Comparison of ENCODE assay signal across 21 cellular contexts in the genomic region with DNA sequence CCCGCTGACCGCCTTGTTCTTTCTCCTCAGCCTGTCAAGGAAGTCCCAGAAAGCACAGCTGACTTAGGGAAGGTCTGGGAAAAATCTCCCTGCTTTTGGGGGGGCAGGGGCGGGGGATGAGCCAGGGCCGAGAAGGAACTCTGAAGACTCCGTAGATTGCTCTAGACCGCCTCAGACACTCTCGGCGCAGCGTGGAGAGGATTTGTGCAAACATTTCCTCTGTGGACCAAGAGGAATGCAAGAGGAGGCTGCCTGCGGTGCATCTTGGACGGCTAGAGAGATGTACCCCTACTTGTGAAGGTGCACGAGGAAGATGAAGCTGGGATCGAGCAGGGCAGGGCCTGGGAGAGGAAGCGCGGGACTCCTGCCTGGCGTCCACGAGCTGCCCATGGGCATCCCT. TPM values are rescaled to one million over a fixed set of nuclear protein-coding genes. Genes with fewer than 3 reads are reported as not detected.
DNase-seq lines count a peak whose midpoint lies in the region; TF ChIP-seq lines count a peak whose summit lies in the region.
"Had no signal": no experiment of that assay in that cellular context is flagged by ENCODE, and none has a peak within 500 bp of the region (broad histone marks: within the 10 kb centered on the region; RNA-seq: fewer than 3 reads in every experiment).

A gene with protein sequence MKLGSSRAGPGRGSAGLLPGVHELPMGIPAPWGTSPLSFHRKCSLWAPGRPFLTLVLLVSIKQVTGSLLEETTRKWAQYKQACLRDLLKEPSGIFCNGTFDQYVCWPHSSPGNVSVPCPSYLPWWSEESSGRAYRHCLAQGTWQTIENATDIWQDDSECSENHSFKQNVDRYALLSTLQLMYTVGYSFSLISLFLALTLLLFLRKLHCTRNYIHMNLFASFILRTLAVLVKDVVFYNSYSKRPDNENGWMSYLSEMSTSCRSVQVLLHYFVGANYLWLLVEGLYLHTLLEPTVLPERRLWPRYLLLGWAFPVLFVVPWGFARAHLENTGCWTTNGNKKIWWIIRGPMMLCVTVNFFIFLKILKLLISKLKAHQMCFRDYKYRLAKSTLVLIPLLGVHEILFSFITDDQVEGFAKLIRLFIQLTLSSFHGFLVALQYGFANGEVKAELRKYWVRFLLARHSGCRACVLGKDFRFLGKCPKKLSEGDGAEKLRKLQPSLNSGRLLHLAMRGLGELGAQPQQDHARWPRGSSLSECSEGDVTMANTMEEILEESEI (plus strand): TSS at position 174 of the 400 bp plus-strand sequence. CDS start 140 bp downstream, at position 314.

- H3K9me3 Mint-ChIP-seq in osteocyte (ENCODE audit: unreplicated experiment) = no peaks in the 10 kb centered on the region
- peaks cover 4% of the 10 kb centered on the region for H3K9me3 Mint-ChIP-seq in glutamatergic neuron (ENCODE audit: unreplicated experiment)

- H3K27ac ChIP-seq in BLaER1 (no peak within 1 kb of the TSS), colonic mucosa (peak within 1 kb of the TSS; percentile 17), spleen (no peak within 1 kb of the TSS), dorsolateral prefrontal cortex (no peak within 1 kb of the TSS)
- H3K27ac ChIP-seq: SJSA1 had no signal

- H3K36me3 ChIP-seq in BLaER1 (no peaks in the 10 kb centered on the region), colonic mucosa (no peaks in the 10 kb centered on the region), spleen (no peaks in the 10 kb centered on the region)
- H3K36me3 ChIP-seq: MG63, SJSA1 had no signal

- no peaks in the 10 kb centered on the region for H4K20me1 ChIP-seq in BLaER1

- no peak within 1 kb of the TSS for H3K4me3 Mint-ChIP-seq in osteocyte (ENCODE audit: unreplicated experiment)
- H3K4me3 Mint-ChIP-seq in glutamatergic neuron (ENCODE audit: unreplicated experiment) = no peak within 1 kb of the TSS

- H3K4me3 ChIP-seq in BLaER1 = no peak within 1 kb of the TSS
- H3K4me3 ChIP-seq in colonic mucosa = no peak within 1 kb of the TSS
- H3K4me3 ChIP-seq in spleen = no peak within 1 kb of the TSS
- H3K4me3 ChIP-seq in dorsolateral prefrontal cortex = peak within 1 kb of the TSS in 1 of 59 donors; percentile 19
- H3K4me3 ChIP-seq: MG63, SJSA1 had no signal

- H3K4me1 Mint-ChIP-seq in osteocyte (ENCODE audit: unreplicated experiment) = peaks cover 53% of the 10 kb centered on the region
- no peaks in the 10 kb centered on the region for H3K4me1 Mint-ChIP-seq in glutamatergic neuron (ENCODE audit: low read depth, unreplicated experiment)

- H3K4me1 ChIP-seq in BLaER1 (peaks cover 36% of the 10 kb centered on the region), colonic mucosa (no peaks in the 10 kb centered on the region), spleen (no peaks in the 10 kb centered on the region)

- 56 to 67% (median 59%) methylated on average over 17 of the region's 17 CpGs for WGBS in spleen, 5 donors

- H3K9me3 ChIP-seq in BLaER1 = no peaks in the 10 kb centered on the region
- no peaks in the 10 kb centered on the region for H3K9me3 ChIP-seq in colonic mucosa
- no peaks in the 10 kb centered on the region for H3K9me3 ChIP-seq in spleen
- H3K9me3 ChIP-seq: MG63, SJSA1 had no signal

- H3K27me3 ChIP-seq in BLaER1 (no peaks in the 10 kb centered on the region), colonic mucosa (no peaks in the 10 kb centered on the region), spleen (replicated peaks in 1 of 7) (peaks cover 0 to 64% (median 3%) of the 10 kb centered on the region in 7 donors), dorsolateral prefrontal cortex (peaks cover 0 to 8% (median 0%) of the 10 kb centered on the region in 45 donors)
- H3K27me3 ChIP-seq: MG63, SJSA1 had no signal

- no peak for TF ChIP-seq CTCF in colonic mucosa (IDR thresholded peaks at IDR 0.05)
- no peak for TF ChIP-seq CTCF in osteocyte (IDR thresholded peaks at IDR 0.05)
- no peak for TF ChIP-seq CTCF in spleen (IDR thresholded peaks at IDR 0.05 in 8 of 11, conservative IDR thresholded peaks at IDR 0.05 in 3 of 11)
- TF ChIP-seq CTCF in dorsolateral prefrontal cortex (IDR thresholded peaks at IDR 0.05 in 54 of 56, conservative IDR thresholded peaks at IDR 0.05 in 2 of 56; ENCODE audit: low read depth in 1 of 56, partially characterized antibody in 56 of 56) = no peak
- TF ChIP-seq CTCF in glutamatergic neuron (IDR thresholded peaks at IDR 0.05; ENCODE audit: partially characterized antibody, unreplicated experiment) = no peak

- H3K36me3 Mint-ChIP-seq in osteocyte (ENCODE audit: unreplicated experiment) (no peaks in the 10 kb centered on the region), glutamatergic neuron (ENCODE audit: unreplicated experiment) (no peaks in the 10 kb centered on the region)

- peak within 1 kb of the TSS; percentile 27; the same call in 1 of the 2 replicates for H3K4me2 ChIP-seq in BLaER1

- intact Hi-C loops in colonic mucosa (cut with DNase I) = no loop called here
- intact Hi-C loops in spleen (cut with DNase I; ENCODE audit: low total_unique reads) = no loop called here
- intact Hi-C loops in dorsolateral prefrontal cortex (cut with DNase I) = no loop called here

- TF ChIP-seq POLR2A in spleen (IDR thresholded peaks at IDR 0.05) = no peak

- no peaks in the 10 kb centered on the region for H3K27me3 Mint-ChIP-seq in osteocyte (ENCODE audit: unreplicated experiment)
- peaks cover 3% of the 10 kb centered on the region for H3K27me3 Mint-ChIP-seq in glutamatergic neuron (ENCODE audit: unreplicated experiment)

- DNase-seq in colonic mucosa = no peak
- DNase-seq in mesenteric fat pad (ENCODE audit: low spot score) = peak; percentile 73
- no peak for DNase-seq in osteocyte (ENCODE audit: extremely low spot score, unreplicated experiment)
- DNase-seq in NCI-H1694 (lab: John Stamatoyannopoulos, UW) = no peak
- DNase-seq in spleen = no peak
- no peak for DNase-seq in dorsolateral prefrontal cortex
- DNase-seq in glutamatergic neuron = no peak
- DNase-seq: 8988T; DMS79; H7; Karpas-422; MG63; NCI-H1048; NCI-H1417 treated with DMSO at 0.1 percent for 48 hours; NCI-H187 treated with DMSO at 0.1 percent for 48 hours; NCI-H2107; NCI-H524; NCI-H774; NK-92 treated with Interleukin-12 subunit alpha and Interleukin-12 subunit beta, amount 100 ng/mL, for 24 hours had no signal

- H3K27ac Mint-ChIP-seq in osteocyte (ENCODE audit: unreplicated experiment) (peak within 1 kb of the TSS; percentile 38), glutamatergic neuron (ENCODE audit: unreplicated experiment) (no peak within 1 kb of the TSS)

- H3K9ac ChIP-seq in BLaER1 (0 out of 2 replicates have a peak within 1 kb of the TSS, but pooled peaks have one; percentile 42), colonic mucosa (ENCODE audit: low read depth in 2 of 2, low read length in 2 of 2) (no peak within 1 kb of the TSS)

RNA-seq across cellular contexts. Expression of the gene that starts here (rescaled TPM):
- total RNA-seq in colonic mucosa (1 to 10 TPM; 2.1 to 4.8 TPM), mesenteric fat pad (6.7 TPM), osteocyte (2.0 and 3.2 TPM in 2 replicates), spleen (under 1 TPM in 3 of 7 donors, not detected in 4; 0.07 to 0.63 (median 0.17) TPM), dorsolateral prefrontal cortex (10 to 100 TPM in 5 of 120 experiments, 1 to 10 TPM in 113, under 1 TPM in 2; 0.46 to 24.5 (median 3.2) TPM), glutamatergic neuron (ENCODE audit: unreplicated experiment) (not detected)
- under 1 TPM; 0.07 to 0.22 (median 0.12) TPM for polyA plus RNA-seq in spleen
- total RNA-seq: H7 had no signal
